In the genomic region with DNA sequence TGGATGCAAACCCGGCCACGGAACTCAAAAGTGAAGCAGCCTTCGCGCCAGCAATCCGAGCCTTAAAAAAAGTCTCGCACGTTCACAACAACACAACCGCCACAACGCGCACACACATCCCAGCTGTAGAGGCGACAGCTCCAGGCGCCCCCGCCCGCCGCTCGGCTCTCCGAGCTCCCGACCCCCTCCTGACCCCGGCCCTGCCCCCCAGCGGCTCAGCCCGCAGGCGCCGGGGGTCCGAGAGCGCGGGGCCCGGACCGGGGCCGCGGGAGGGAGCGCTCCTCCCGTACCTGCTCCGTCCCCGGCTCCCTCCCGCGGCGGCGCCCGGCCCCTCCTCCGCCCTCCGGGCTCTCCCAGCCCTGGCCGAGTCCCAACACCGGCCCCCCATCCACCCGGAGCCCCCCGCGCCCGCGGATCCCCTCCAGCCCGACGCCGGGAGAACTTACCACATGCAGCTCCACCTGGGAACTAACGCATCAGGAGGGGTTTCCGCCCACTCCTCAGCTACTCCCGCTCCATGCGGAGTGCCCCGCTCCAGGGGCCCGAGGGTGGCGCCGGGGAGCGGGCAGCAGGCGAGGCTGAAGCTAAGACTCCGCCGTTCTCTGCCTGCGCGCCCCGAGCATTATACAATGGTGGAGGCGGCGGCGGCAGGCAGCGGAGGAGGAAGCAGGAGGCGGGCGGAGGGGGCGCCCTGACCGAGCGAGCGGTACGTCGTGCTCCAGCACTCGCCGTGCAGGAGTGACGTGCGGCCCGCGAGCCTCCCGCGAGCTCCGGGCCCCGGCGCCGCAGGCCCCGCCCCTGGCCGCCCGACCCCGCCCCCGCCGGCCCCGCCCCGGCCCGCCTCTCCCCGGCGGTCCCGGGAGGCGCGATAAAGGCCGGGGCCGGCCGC, we compare ENCODE assay signal across 1 cellular context.
A peak's percentile ranks its signal among the peaks of the same experiment; 100 is the strongest.
TF ChIP-seq lines count a peak whose summit lies in the region.

A gene with protein sequence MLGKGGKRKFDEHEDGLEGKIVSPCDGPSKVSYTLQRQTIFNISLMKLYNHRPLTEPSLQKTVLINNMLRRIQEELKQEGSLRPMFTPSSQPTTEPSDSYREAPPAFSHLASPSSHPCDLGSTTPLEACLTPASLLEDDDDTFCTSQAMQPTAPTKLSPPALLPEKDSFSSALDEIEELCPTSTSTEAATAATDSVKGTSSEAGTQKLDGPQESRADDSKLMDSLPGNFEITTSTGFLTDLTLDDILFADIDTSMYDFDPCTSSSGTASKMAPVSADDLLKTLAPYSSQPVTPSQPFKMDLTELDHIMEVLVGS (minus strand): TSS at position 740 of the 889 bp plus-strand sequence. CDS start 17,042 bp downstream, outside the sequence.

TF ChIP-seq in HepG2, 621 proteins besides CTCF, POLR2A, EP300 and RAD21 (continued from another document and continues in another):
- TF ChIP-seq, protein P1, sequence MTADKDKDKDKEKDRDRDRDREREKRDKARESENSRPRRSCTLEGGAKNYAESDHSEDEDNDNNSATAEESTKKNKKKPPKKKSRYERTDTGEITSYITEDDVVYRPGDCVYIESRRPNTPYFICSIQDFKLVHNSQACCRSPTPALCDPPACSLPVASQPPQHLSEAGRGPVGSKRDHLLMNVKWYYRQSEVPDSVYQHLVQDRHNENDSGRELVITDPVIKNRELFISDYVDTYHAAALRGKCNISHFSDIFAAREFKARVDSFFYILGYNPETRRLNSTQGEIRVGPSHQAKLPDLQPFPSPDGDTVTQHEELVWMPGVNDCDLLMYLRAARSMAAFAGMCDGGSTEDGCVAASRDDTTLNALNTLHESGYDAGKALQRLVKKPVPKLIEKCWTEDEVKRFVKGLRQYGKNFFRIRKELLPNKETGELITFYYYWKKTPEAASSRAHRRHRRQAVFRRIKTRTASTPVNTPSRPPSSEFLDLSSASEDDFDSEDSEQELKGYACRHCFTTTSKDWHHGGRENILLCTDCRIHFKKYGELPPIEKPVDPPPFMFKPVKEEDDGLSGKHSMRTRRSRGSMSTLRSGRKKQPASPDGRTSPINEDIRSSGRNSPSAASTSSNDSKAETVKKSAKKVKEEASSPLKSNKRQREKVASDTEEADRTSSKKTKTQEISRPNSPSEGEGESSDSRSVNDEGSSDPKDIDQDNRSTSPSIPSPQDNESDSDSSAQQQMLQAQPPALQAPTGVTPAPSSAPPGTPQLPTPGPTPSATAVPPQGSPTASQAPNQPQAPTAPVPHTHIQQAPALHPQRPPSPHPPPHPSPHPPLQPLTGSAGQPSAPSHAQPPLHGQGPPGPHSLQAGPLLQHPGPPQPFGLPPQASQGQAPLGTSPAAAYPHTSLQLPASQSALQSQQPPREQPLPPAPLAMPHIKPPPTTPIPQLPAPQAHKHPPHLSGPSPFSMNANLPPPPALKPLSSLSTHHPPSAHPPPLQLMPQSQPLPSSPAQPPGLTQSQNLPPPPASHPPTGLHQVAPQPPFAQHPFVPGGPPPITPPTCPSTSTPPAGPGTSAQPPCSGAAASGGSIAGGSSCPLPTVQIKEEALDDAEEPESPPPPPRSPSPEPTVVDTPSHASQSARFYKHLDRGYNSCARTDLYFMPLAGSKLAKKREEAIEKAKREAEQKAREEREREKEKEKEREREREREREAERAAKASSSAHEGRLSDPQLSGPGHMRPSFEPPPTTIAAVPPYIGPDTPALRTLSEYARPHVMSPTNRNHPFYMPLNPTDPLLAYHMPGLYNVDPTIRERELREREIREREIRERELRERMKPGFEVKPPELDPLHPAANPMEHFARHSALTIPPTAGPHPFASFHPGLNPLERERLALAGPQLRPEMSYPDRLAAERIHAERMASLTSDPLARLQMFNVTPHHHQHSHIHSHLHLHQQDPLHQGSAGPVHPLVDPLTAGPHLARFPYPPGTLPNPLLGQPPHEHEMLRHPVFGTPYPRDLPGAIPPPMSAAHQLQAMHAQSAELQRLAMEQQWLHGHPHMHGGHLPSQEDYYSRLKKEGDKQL (CRISPR knock-in tag; IDR thresholded peaks at IDR 0.05; ENCODE audit: low read depth): no peak
- TF ChIP-seq, protein P2, sequence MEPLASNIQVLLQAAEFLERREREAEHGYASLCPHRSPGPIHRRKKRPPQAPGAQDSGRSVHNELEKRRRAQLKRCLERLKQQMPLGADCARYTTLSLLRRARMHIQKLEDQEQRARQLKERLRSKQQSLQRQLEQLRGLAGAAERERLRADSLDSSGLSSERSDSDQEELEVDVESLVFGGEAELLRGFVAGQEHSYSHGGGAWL (CRISPR knock-in tag; IDR thresholded peaks at IDR 0.05): peak; percentile 42; the same call in 1 of the 2 replicates
- TF ChIP-seq ERF (CRISPR knock-in tag; IDR thresholded peaks at IDR 0.05) (peak; percentile 26), PHF20 (CRISPR knock-in tag; IDR thresholded peaks at IDR 0.05) (0 out of 2 replicates have a peak, but pooled peaks have one; percentile 35), ETV5 (CRISPR knock-in tag; IDR thresholded peaks at IDR 0.05; ENCODE audit: borderline replicate concordance) (peak; percentile 41), MYNN (CRISPR knock-in tag; IDR thresholded peaks at IDR 0.05; ENCODE audit: low read depth) (0 out of 2 replicates have a peak, but pooled peaks have one; percentile 3), ZNF143 (CRISPR knock-in tag; IDR thresholded peaks at IDR 0.05) (peak; percentile 12; the same call in 1 of the 2 replicates), ZNF333 (CRISPR knock-in tag; IDR thresholded peaks at IDR 0.05; ENCODE audit: borderline replicate concordance) (0 out of 2 replicates have a peak, but pooled peaks have one; percentile 16), CAMTA2 (CRISPR knock-in tag; IDR thresholded peaks at IDR 0.05; ENCODE audit: borderline replicate concordance) (0 out of 2 replicates have a peak, but pooled peaks have one; percentile 23), SAP130 (CRISPR knock-in tag; IDR thresholded peaks at IDR 0.05; ENCODE audit: low read depth) (peak; percentile 69), ZNF180 (CRISPR knock-in tag; IDR thresholded peaks at IDR 0.05; ENCODE audit: borderline replicate concordance, low read depth) (0 out of 2 replicates have a peak, but pooled peaks have one; percentile 29), HDAC6 (IDR thresholded peaks at IDR 0.05; ENCODE audit: low read depth, low read length) (no peak), PRMT3 (CRISPR knock-in tag; IDR thresholded peaks at IDR 0.05; ENCODE audit: borderline replicate concordance, low read depth) (peak; percentile 72; the same call in 1 of the 2 replicates), KDM5B (CRISPR knock-in tag; IDR thresholded peaks at IDR 0.05; ENCODE audit: borderline replicate concordance) (peak; percentile 68; the same call in 1 of the 2 replicates), NFE2L1 (CRISPR knock-in tag; IDR thresholded peaks at IDR 0.05; ENCODE audit: borderline replicate concordance) (0 out of 2 replicates have a peak, but pooled peaks have one; percentile 17), ZNF296 (CRISPR knock-in tag; conservative IDR thresholded peaks at IDR 0.05) (peak; percentile 69; the same call in 1 of the 2 replicates), CHCHD3 (CRISPR knock-in tag; IDR thresholded peaks at IDR 0.05) (0 out of 2 replicates have a peak, but pooled peaks have one; percentile 17), KLF13 (CRISPR knock-in tag; IDR thresholded peaks at IDR 0.05) (0 out of 2 replicates have a peak, but pooled peaks have one; percentile 62), ZNF569 (CRISPR knock-in tag; IDR thresholded peaks at IDR 0.05; ENCODE audit: borderline replicate concordance) (no peak), ELF1 (CRISPR knock-in tag; IDR thresholded peaks at IDR 0.05) (peak; percentile 50), ZMYM4 (CRISPR knock-in tag; IDR thresholded peaks at IDR 0.05) (peak; percentile 47; the same call in 1 of the 2 replicates)
- TF ChIP-seq, protein P3, sequence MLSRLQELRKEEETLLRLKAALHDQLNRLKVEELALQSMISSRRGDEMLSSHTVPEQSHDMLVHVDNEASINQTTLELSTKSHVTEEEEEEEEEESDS (CRISPR knock-in tag; IDR thresholded peaks at IDR 0.05; ENCODE audit: borderline replicate concordance): no peak
- TF ChIP-seq, protein P4, sequence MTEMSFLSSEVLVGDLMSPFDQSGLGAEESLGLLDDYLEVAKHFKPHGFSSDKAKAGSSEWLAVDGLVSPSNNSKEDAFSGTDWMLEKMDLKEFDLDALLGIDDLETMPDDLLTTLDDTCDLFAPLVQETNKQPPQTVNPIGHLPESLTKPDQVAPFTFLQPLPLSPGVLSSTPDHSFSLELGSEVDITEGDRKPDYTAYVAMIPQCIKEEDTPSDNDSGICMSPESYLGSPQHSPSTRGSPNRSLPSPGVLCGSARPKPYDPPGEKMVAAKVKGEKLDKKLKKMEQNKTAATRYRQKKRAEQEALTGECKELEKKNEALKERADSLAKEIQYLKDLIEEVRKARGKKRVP (CRISPR knock-in tag; IDR thresholded peaks at IDR 0.05): no peak; a peak in 1 of 4 replicates
- TF ChIP-seq, protein P5, sequence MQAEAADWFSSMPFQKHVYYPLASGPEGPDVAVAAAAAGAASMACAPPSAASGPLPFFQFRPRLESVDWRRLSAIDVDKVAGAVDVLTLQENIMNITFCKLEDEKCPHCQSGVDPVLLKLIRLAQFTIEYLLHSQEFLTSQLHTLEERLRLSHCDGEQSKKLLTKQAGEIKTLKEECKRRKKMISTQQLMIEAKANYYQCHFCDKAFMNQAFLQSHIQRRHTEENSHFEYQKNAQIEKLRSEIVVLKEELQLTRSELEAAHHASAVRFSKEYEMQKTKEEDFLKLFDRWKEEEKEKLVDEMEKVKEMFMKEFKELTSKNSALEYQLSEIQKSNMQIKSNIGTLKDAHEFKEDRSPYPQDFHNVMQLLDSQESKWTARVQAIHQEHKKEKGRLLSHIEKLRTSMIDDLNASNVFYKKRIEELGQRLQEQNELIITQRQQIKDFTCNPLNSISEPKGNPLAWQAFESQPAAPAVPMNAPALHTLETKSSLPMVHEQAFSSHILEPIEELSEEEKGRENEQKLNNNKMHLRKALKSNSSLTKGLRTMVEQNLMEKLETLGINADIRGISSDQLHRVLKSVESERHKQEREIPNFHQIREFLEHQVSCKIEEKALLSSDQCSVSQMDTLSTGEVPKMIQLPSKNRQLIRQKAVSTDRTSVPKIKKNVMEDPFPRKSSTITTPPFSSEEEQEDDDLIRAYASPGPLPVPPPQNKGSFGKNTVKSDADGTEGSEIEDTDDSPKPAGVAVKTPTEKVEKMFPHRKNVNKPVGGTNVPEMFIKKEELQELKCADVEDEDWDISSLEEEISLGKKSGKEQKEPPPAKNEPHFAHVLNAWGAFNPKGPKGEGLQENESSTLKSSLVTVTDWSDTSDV (CRISPR knock-in tag; IDR thresholded peaks at IDR 0.05): 0 out of 2 replicates have a peak, but pooled peaks have one; percentile 9
- TF ChIP-seq, protein P6, sequence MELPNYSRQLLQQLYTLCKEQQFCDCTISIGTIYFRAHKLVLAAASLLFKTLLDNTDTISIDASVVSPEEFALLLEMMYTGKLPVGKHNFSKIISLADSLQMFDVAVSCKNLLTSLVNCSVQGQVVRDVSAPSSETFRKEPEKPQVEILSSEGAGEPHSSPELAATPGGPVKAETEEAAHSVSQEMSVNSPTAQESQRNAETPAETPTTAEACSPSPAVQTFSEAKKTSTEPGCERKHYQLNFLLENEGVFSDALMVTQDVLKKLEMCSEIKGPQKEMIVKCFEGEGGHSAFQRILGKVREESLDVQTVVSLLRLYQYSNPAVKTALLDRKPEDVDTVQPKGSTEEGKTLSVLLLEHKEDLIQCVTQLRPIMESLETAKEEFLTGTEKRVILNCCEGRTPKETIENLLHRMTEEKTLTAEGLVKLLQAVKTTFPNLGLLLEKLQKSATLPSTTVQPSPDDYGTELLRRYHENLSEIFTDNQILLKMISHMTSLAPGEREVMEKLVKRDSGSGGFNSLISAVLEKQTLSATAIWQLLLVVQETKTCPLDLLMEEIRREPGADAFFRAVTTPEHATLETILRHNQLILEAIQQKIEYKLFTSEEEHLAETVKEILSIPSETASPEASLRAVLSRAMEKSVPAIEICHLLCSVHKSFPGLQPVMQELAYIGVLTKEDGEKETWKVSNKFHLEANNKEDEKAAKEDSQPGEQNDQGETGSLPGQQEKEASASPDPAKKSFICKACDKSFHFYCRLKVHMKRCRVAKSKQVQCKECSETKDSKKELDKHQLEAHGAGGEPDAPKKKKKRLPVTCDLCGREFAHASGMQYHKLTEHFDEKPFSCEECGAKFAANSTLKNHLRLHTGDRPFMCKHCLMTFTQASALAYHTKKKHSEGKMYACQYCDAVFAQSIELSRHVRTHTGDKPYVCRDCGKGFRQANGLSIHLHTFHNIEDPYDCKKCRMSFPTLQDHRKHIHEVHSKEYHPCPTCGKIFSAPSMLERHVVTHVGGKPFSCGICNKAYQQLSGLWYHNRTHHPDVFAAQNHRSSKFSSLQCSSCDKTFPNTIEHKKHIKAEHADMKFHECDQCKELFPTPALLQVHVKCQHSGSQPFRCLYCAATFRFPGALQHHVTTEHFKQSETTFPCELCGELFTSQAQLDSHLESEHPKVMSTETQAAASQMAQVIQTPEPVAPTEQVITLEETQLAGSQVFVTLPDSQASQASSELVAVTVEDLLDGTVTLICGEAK (IDR thresholded peaks at IDR 0.05): no peak
- TF ChIP-seq, protein P6 (CRISPR knock-in tag; IDR thresholded peaks at IDR 0.05): peak; percentile 40; the same call in 1 of the 2 replicates
